26 cellular contexts compared by ENCODE assay signal in the genomic region with DNA sequence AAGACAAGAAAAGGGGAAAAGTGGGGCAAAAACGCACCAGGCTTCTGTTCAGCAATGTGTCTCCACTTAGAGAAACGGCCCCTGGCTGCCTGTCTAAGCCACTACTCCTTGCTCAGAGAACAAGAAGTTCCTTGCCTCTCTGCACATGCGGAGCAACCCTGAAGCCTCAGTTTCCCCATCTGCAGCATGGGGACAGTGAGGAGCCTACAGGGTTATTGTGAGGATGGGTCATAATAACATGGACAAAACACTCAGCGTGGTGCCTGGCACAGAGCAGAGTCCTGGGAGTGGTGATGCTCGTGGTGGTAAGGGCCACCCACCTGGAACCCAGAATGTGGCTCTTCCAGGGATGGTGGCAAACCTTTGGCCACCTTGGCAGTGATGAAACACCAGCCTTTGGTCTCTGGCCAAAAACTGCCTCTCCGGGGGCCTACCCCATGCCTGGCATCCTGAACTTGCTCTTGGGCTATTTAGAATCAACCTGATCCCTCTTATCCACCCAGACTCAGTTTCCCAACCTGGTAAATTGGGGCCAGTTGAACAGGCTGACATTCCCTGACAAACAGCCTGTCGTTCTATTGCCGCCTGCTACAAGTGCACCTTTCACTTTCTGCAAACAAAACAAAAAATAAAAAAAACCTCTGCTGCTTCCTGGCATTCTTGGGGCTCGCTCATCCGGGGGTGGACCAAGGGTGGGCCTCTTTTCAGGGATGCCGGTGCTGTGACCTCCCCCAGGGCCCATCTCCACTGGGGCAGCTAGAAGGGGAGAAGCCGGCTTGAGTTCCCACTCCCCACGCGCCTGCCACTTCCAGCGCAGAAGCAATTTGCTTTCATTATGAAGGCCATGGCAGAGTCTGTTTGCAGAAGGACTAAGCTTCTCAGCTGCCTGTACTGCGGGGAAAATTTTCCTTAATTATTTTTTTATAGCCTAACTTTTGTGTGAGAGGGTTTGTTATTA. TPM values are rescaled to one million over a fixed set of nuclear protein-coding genes. Genes with fewer than 3 reads are reported as not detected.
A peak's percentile ranks its signal among the peaks of the same experiment; 100 is the strongest.
DNase-seq lines count a peak whose midpoint lies in the region; FAIRE-seq and TF ChIP-seq lines count a peak whose summit lies in the region.
"Had no signal": no experiment of that assay in that cellular context is flagged by ENCODE, and none has a peak within 500 bp of the region (broad histone marks: within the 10 kb centered on the region; RNA-seq: fewer than 3 reads in every experiment).

No MANE protein-coding gene starts in this region.

- H3K36me3 Mint-ChIP-seq in astrocyte (ENCODE audit: low read depth, unreplicated experiment) (no peaks in the 10 kb centered on the region), nephron (ENCODE audit: low read depth) (no peaks in the 10 kb centered on the region)
- H3K36me3 Mint-ChIP-seq: activated naive CD4-positive, alpha-beta T cell treated with anti-CD3 and anti-CD28 coated beads, Interleukin-2, amount 50 U/mL, for 72 hours; immature natural killer cell had no signal

- H2BK120ac ChIP-seq in mesendoderm (ENCODE audit: low read depth, low read length), result no peak overlapping the region

- H2BK15ac ChIP-seq in mesendoderm (replicated peaks; ENCODE audit: low read depth), result no peak overlapping the region

- H3K23ac ChIP-seq in mesendoderm (ENCODE audit: low read length), result no peak overlapping the region

- FAIRE-seq in astrocyte (lab: Jason Lieb, UNC), result no peak
- FAIRE-seq: D721Med had no signal

- H3K9me3 ChIP-seq in astrocyte (ENCODE audit: insufficient read depth, low read depth, low read length), result peaks cover 5% of the 10 kb centered on the region
- H3K9me3 ChIP-seq: BE2C, body of pancreas, colonic mucosa, lower lobe of right lung had no signal

- no peak overlapping the region for H3K27ac Mint-ChIP-seq in astrocyte (ENCODE audit: unreplicated experiment)
- peak overlapping the region; percentile 41 to 91 (median 83) for H3K27ac Mint-ChIP-seq in nephron
- H3K27ac Mint-ChIP-seq: activated naive CD4-positive, alpha-beta T cell treated with anti-CD3 and anti-CD28 coated beads, Interleukin-2, amount 50 U/mL, for 72 hours; immature natural killer cell had no signal

- no CpG with 5 or more reads among the region's 16 CpGs for WGBS in mesendoderm (ENCODE audit: extremely low coverage, insufficient coverage, low lambda C conversion rate)

- H3K4ac ChIP-seq in mesendoderm (ENCODE audit: low read depth, low read length), result no peak overlapping the region

- no peak overlapping the region for H3K4me3 ChIP-seq in astrocyte (ENCODE audit: insufficient read depth, low read depth, low read length)
- H3K4me3 ChIP-seq in mesendoderm (ENCODE audit: low read length), result no peak overlapping the region
- H3K4me3 ChIP-seq: body of pancreas, colonic mucosa, heart left ventricle, lower lobe of right lung had no signal

- H3K79me2 ChIP-seq in astrocyte (ENCODE audit: insufficient read depth, low read length), result no peaks in the 10 kb centered on the region
- H3K79me2 ChIP-seq in mesendoderm (ENCODE audit: control insufficient read depth, insufficient read depth, low read length), result no peaks in the 10 kb centered on the region

- DNase-seq in DMS79 treated with DMSO at 0.1 percent for 48 hours (lab: John Stamatoyannopoulos, UW), result peak; percentile 38
- DNase-seq in DMS79 (lab: John Stamatoyannopoulos, UW), result no peak
- DNase-seq in NCI-H1436 treated with DMSO at 0.1 percent for 48 hours (lab: John Stamatoyannopoulos, UW), result peak; percentile 26
- no peak for DNase-seq in astrocyte (ENCODE audit: low read depth)
- DNase-seq in mesendoderm, result no peak
- DNase-seq in activated gamma-delta T cell treated with Interleukin-2 at 50 U/mL for 16 hours, result no peak
- DNase-seq in OCI-M2 (lab: John Stamatoyannopoulos, UW; ENCODE audit: unreplicated experiment), result no peak
- DNase-seq: 8988T; activated CD4-positive, CD25-positive, alpha-beta regulatory T cell treated with anti-CD3 and anti-CD28 coated beads, Interleukin-2, amount 50 U/mL, for 72 hours; activated T-cell treated with anti-CD3 and anti-CD28 coated beads, Interleukin-2, amount 50 U/mL, for 48 hours; BE2C; body of pancreas; colonic mucosa; GDM1; immature natural killer cell; lower lobe of right lung; right cardiac atrium; stimulated activated CD4-positive, alpha-beta T cell treated with anti-CD3 and anti-CD28 coated beads, Interleukin-15, amount 100 ng/mL, for 24 hours had no signal

- H3K4me1 ChIP-seq in astrocyte (ENCODE audit: insufficient read depth, low read length), result peaks cover 6% of the 10 kb centered on the region
- peaks cover 8% of the 10 kb centered on the region for H3K4me1 ChIP-seq in mesendoderm (ENCODE audit: control insufficient read depth, low read depth, low read length)

- no peaks in the 10 kb centered on the region for H4K20me1 ChIP-seq in astrocyte (ENCODE audit: insufficient read depth, low read length)

- H3K4me1 Mint-ChIP-seq in astrocyte (ENCODE audit: low read depth, unreplicated experiment) (peaks cover 4% of the 10 kb centered on the region), nephron (peaks cover 74% of the 10 kb centered on the region)

- no peak overlapping the region for H3K4me3 Mint-ChIP-seq in astrocyte (ENCODE audit: unreplicated experiment)
- peak overlapping the region; percentile 13 to 56 (median 32) for H3K4me3 Mint-ChIP-seq in nephron
- H3K4me3 Mint-ChIP-seq: immature natural killer cell had no signal

- no peak overlapping the region for H3K18ac ChIP-seq in mesendoderm (ENCODE audit: low read length)

- peak overlapping the region; percentile 19 for H3K4me2 ChIP-seq in astrocyte (ENCODE audit: low read length)
- no peak overlapping the region for H3K4me2 ChIP-seq in mesendoderm (ENCODE audit: low read length)

- TF ChIP-seq CTCF in astrocyte (IDR thresholded peaks at IDR 0.05; ENCODE audit: insufficient read depth, low read depth, low read length) (no peak), nephron (IDR thresholded peaks at IDR 0.05; ENCODE audit: unreplicated experiment in 3 of 3) (no peak)

- H3K27ac ChIP-seq in astrocyte (ENCODE audit: low read depth, low read length) (no peak overlapping the region), mesendoderm (ENCODE audit: low read depth, low read length) (no peak overlapping the region)
- H3K27ac ChIP-seq: body of pancreas, colonic mucosa, heart left ventricle, lower lobe of right lung had no signal

- no peaks in the 10 kb centered on the region for H3K36me3 ChIP-seq in astrocyte (ENCODE audit: insufficient read depth, low read length)
- H3K36me3 ChIP-seq in mesendoderm (ENCODE audit: control insufficient read depth, insufficient read depth, low read length), result no peaks in the 10 kb centered on the region
- H3K36me3 ChIP-seq: BE2C, colonic mucosa, heart left ventricle, lower lobe of right lung had no signal

- no peak overlapping the region for H2AFZ ChIP-seq in astrocyte (ENCODE audit: low read depth, low read length)

- H3K56ac ChIP-seq in mesendoderm (ENCODE audit: low read length), result no peak overlapping the region

- no peak overlapping the region for H3K9ac ChIP-seq in astrocyte (ENCODE audit: low read length)
- H3K9ac ChIP-seq in mesendoderm (ENCODE audit: low read length), result no peak overlapping the region

- H2BK5ac ChIP-seq in mesendoderm (ENCODE audit: low read length), result no peak overlapping the region

- peaks cover 19% of the 10 kb centered on the region for H3K27me3 ChIP-seq in astrocyte (ENCODE audit: insufficient read depth, low read length)
- no peaks in the 10 kb centered on the region for H3K27me3 ChIP-seq in mesendoderm (ENCODE audit: insufficient read depth, low read length, poor library complexity)
- H3K27me3 ChIP-seq: BE2C, body of pancreas, colonic mucosa had no signal

- H3K79me1 ChIP-seq in mesendoderm (ENCODE audit: low read length), result no peaks in the 10 kb centered on the region

- H4K8ac ChIP-seq in mesendoderm (ENCODE audit: low read depth, low read length), result no peak overlapping the region

- H3K27me3 Mint-ChIP-seq in astrocyte (ENCODE audit: low read depth, unreplicated experiment) (peaks cover 76% of the 10 kb centered on the region), nephron (ENCODE audit: low read depth) (peaks cover 41% of the 10 kb centered on the region)

- H3K9me3 Mint-ChIP-seq in astrocyte (ENCODE audit: unreplicated experiment), result peaks cover 3% of the 10 kb centered on the region
- H3K9me3 Mint-ChIP-seq in nephron, result no peaks in the 10 kb centered on the region
- H3K9me3 Mint-ChIP-seq: activated naive CD4-positive, alpha-beta T cell treated with anti-CD3 and anti-CD28 coated beads, Interleukin-2, amount 50 U/mL, for 72 hours; immature natural killer cell had no signal

- no peak overlapping the region for H2AK5ac ChIP-seq in mesendoderm (ENCODE audit: low read length)

- H4K5ac ChIP-seq in mesendoderm (ENCODE audit: low read length), result no peak overlapping the region

RNA-seq across cellular contexts. Expression of a gene that starts 56.4 kb away (rescaled TPM):
- total RNA-seq in astrocyte, result 1.3 and 2.7 TPM in 2 replicates
- polyA plus RNA-seq in mesendoderm (2013, experiment 1 of 2), result 0.51 TPM
- polyA plus RNA-seq in mesendoderm (2013, experiment 2 of 2), result 0.56 TPM
- total RNA-seq: activated naive CD4-positive, alpha-beta T cell treated with anti-CD3 and anti-CD28 coated beads, Interleukin-2, amount 50 U/mL, for 72 hours; fibroblast of lung; LHCN-M2; lower lobe of right lung; NCI-H460; right cardiac atrium; subcutaneous adipose tissue had no signal
- polyA plus RNA-seq: fibroblast of lung, immature natural killer cell had no signal

Comparison
In these comparisons a context has a peak if more than half of its experiments do, and no peak if none do; other contexts are left out.
1. DNase-seq: peak in DMS79 treated with DMSO at 0.1 percent for 48 hours (single experiment) and NCI-H1436 treated with DMSO at 0.1 percent for 48 hours (single experiment); none in DMS79 (single experiment), astrocyte (single experiment), mesendoderm (single experiment), activated gamma-delta T cell treated with Interleukin-2 at 50 U/mL for 16 hours (single experiment) and OCI-M2 (single experiment).